8 cellular contexts compared by ENCODE assay signal in the genomic region with DNA sequence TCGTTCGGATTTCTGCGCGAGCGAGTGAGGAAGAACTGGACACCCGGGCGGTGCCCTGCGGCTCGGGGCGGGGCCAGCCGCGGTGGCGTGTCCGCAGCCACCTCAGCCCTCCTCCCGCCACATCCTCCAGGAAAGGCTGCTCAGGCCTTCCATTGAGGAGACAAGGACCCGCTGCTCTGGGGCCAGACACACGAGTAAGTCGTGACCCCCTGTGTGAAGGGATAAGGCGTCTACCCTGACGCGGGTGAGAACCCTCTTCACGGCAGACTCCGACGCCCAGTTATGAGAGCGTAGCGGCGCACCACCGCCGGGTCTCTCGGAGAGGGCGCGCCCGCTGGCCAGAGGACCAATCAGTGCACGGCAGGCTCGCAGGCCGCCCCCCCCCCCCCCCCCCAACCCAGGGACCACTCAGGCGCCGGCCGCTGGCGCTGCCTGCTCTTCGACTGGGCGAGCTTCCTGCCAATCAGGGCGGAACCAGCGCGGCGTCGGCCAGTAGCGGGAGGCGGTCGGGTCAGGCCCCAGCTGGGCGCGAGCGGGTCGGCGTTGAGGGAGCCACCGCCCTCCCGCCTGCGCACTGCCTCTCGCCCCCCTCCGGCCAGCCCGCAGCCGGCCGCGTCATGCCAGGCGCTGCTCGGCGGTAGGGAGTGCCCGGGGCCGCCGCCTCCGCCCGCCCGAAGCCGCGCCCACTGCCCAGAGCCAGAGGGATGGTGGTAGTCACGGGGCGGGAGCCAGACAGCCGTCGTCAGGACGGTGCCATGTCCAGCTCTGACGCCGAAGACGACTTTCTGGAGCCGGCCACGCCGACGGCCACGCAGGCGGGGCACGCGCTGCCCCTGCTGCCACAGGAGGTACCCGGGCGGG. TPM values are rescaled to one million over a fixed set of nuclear protein-coding genes. Genes with fewer than 3 reads are reported as not detected.
DNase-seq lines count a peak whose midpoint lies in the region; ATAC-seq and TF ChIP-seq lines count a peak whose summit lies in the region.

Gene KCTD7, plus strand, starts transcription at position 521 of the 861 bp plus-strand sequence. Its CDS starts 184 bp downstream, at position 705.

- no peak for TF ChIP-seq CTCF in BJ (IDR thresholded peaks at IDR 0.05; ENCODE audit: insufficient read depth, low read depth, low read length)

- POLR2A ChIA-PET in BJ (lab: Charles Lee): interaction anchor here (0.6 kb wide), 1 partner anchor 215 kb away, joined by 5 read pairs; no protein-coding TSS in a partner anchor

- ATAC-seq in GM19324 (IDR thresholded peaks at IDR 0.05; ENCODE audit: low FRiP score, unreplicated experiment) (peak; percentile 92), HG03460 (IDR thresholded peaks at IDR 0.05; ENCODE audit: unreplicated experiment) (peak; percentile 87)

- H3K4me3 ChIP-seq in BJ (ENCODE audit: low read depth, low read length): peak within 1 kb of the TSS; percentile 87

- H3K27me3 ChIP-seq in BJ (ENCODE audit: control insufficient read depth, insufficient read depth, low read length): no peaks in the 10 kb centered on the region
- no peaks in the 10 kb centered on the region for H3K27me3 ChIP-seq in layer of hippocampus (ENCODE audit: control insufficient read depth, insufficient read depth, low read length)

- DNase-seq in BJ (ENCODE audit: low read depth): peak; percentile 86
- peak; percentile 80 for DNase-seq in NCI-H524 treated with DMSO at 0.1 percent for 48 hours (lab: John Stamatoyannopoulos, UW)
- peak; percentile 91 to 93 for DNase-seq in activated CD4-positive, alpha-beta T cell treated with anti-CD3 and anti-CD28 coated beads for 4 hours
- peak; percentile 72 to 95 (median 88) for DNase-seq in stimulated activated CD4-positive, alpha-beta T cell treated with anti-CD3 and anti-CD28 coated beads, Interleukin-1b, Interleukin-23, amount 100 ng/mL, for 24 hours (ENCODE audit: low read depth in 4 of 4, low spot score in 1 of 4)

- CTCF ChIA-PET in BJ (lab: Yijun Ruan, JAX): interaction anchor here (1.1 kb wide), 1 partner anchor 70 kb away, joined by 3 read pairs; no protein-coding TSS in a partner anchor

- no peaks in the 10 kb centered on the region; the same call in 1 of the 2 replicates for H3K36me3 ChIP-seq in BJ (ENCODE audit: control insufficient read depth, insufficient read depth, low read length)

- H3K27ac ChIP-seq in cingulate gyrus (ENCODE audit: low read depth, low read length) (peak within 1 kb of the TSS; percentile 95), layer of hippocampus (ENCODE audit: low read depth, low read length) (peak within 1 kb of the TSS; percentile 98)

RNA-seq across cellular contexts. Expression of gene KCTD7, which starts in this region (rescaled TPM):
- 13.5 and 21.0 TPM in 2 replicates for polyA plus RNA-seq in BJ (2011; rRNA removed)
- polyA minus RNA-seq in BJ (2011; rRNA and poly(A)+ RNA removed): 11.0 and 14.1 TPM in 2 replicates

Comparison
In these comparisons a context has a peak if more than half of its experiments do, and no peak if none do; other contexts are left out.
1. Peak in every context shown above with its lines: DNase-seq, ATAC-seq, H3K4me3 ChIP-seq and H3K27ac ChIP-seq.